1 cellular context compared by ENCODE assay signal in genomic region chr12:11170810-11171144, GRCh38.
TF ChIP-seq lines count a peak whose summit lies in the region.

No MANE protein-coding gene starts in this region.

TF ChIP-seq in IMR-90, 13 proteins besides CTCF, POLR2A, EP300 and RAD21 (continued from another document):
- TF ChIP-seq CEBPB (IDR thresholded peaks at IDR 0.05; ENCODE audit: low read depth, low read length): no peak
- TF ChIP-seq USF2 (IDR thresholded peaks at IDR 0.05; ENCODE audit: low read depth, low read length): no peak
- no peak for TF ChIP-seq RFX5 (IDR thresholded peaks at IDR 0.05; ENCODE audit: low read depth, low read length)
- no peak for TF ChIP-seq MAZ (IDR thresholded peaks at IDR 0.05; ENCODE audit: borderline replicate concordance, low read depth, low read length)
- no peak for TF ChIP-seq CHD1 (IDR thresholded peaks at IDR 0.05; ENCODE audit: low read depth, low read length)
